23 cellular contexts compared by ENCODE assay signal in the genomic region with DNA sequence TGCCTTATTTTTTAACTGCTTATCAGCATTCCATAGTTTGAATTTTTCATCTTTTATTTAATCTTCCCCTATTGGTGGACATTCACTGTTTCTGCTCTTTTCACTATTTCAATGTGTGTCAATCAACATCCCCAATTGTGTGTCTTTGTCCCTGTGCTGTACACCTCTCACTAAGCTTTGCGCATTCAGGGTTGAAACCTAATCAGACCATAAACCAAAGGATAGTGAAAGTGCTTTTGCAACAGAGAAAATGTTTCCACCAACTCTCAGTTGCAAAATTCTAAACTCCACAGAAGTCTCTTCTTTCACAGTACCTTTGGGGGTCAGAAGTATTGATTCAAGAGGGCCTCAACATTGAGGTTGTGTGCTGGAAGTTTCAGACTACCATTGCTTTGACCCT.
DNase-seq lines count a peak whose midpoint lies in the region; ATAC-seq and TF ChIP-seq lines count a peak whose summit lies in the region.
"Had no signal": no experiment of that assay in that cellular context is flagged by ENCODE, and none has a peak within 500 bp of the region (broad histone marks: within the 10 kb centered on the region; RNA-seq: fewer than 3 reads in every experiment).

No MANE protein-coding gene starts in this region.

- no peak for TF ChIP-seq CTCF in SK-N-SH (IDR thresholded peaks at IDR 0.05)
- no peak for TF ChIP-seq CTCF in nephron progenitor cell (IDR thresholded peaks at IDR 0.05)

- no peak overlapping the region for H2AFZ ChIP-seq in SK-N-SH (ENCODE audit: low read depth)

- peaks cover 94% of the 10 kb centered on the region for H3K79me2 ChIP-seq in SK-N-SH (ENCODE audit: insufficient read depth)

- H3K36me3 Mint-ChIP-seq in nephron progenitor cell (ENCODE audit: low read depth) = peaks cover 6% of the 10 kb centered on the region

- CTCF ChIA-PET in SK-N-SH (lab: Yijun Ruan, JAX) = interaction anchor here (1.0 to 1.1 kb wide), 2 partner anchors 9 to 16 kb away, joined by 3 read pairs; no protein-coding TSS in a partner anchor

- TF ChIP-seq RAD21 in SK-N-SH (IDR thresholded peaks at IDR 0.05; ENCODE audit: low read length) = no peak

- no peak overlapping the region for H3K4me2 ChIP-seq in SK-N-SH

- H3F3A ChIP-seq in SK-N-SH (replicated peaks; ENCODE audit: insufficient read depth) = no peaks in the 10 kb centered on the region

- H3K9me2 ChIP-seq in SK-N-SH = no peaks in the 10 kb centered on the region

- H3K9ac ChIP-seq in SK-N-SH = no peak overlapping the region

- H3K4me1 ChIP-seq in SK-N-SH (ENCODE audit: control insufficient read depth in 1 of 2, insufficient read depth in 2 of 2, low read depth in 1 of 2, low read length in 1 of 2) = peaks cover 0 to 8% of the 10 kb centered on the region in 2 experiments; a peak in 2 of 4 replicates
- H3K4me1 ChIP-seq: Peyer's patch, SJSA1 had no signal

- no peaks in the 10 kb centered on the region for H4K20me1 ChIP-seq in SK-N-SH (ENCODE audit: insufficient read depth)

- H3K27me3 ChIP-seq in SK-N-SH (ENCODE audit: insufficient read depth) = no peaks in the 10 kb centered on the region
- H3K27me3 ChIP-seq: Peyer's patch, SJSA1 had no signal

- WGBS in SK-N-SH (ENCODE audit: low lambda C conversion rate) = 96% methylated on average over 1 of the region's 1 CpG

- H3K27ac ChIP-seq in SK-N-SH (ENCODE audit: low read depth in 2 of 2, low read length in 1 of 2) = no peak overlapping the region
- H3K27ac ChIP-seq: Peyer's patch, SJSA1 had no signal

- H3K36me3 ChIP-seq in SK-N-SH (replicated peaks in 1 of 2; ENCODE audit: control insufficient read depth in 1 of 2, insufficient read depth in 2 of 2, low read length in 1 of 2) = peaks cover 11 to 31% of the 10 kb centered on the region in 2 experiments
- H3K36me3 ChIP-seq: Peyer's patch had no signal

- ATAC-seq in SK-N-SH treated with all-trans-retinoic acid at 6 μM for 48 hours = no peak
- ATAC-seq in GM19351 (IDR thresholded peaks at IDR 0.05; ENCODE audit: unreplicated experiment) = peak; percentile 44
- ATAC-seq in HG02938 (IDR thresholded peaks at IDR 0.05; ENCODE audit: unreplicated experiment) = peak; percentile 49
- no peak for ATAC-seq in HG02759 (IDR thresholded peaks at IDR 0.05; ENCODE audit: unreplicated experiment)

- no peak overlapping the region for H3K4me3 ChIP-seq in SK-N-SH (ENCODE audit: low read depth in 2 of 2, low read length in 1 of 2)
- H3K4me3 ChIP-seq: Peyer's patch, SJSA1 had no signal

- peaks cover 3% of the 10 kb centered on the region for H3K27me3 Mint-ChIP-seq in nephron progenitor cell (ENCODE audit: low read depth, poor library complexity)

- TF ChIP-seq EP300 in SK-N-SH (IDR thresholded peaks at IDR 0.05; ENCODE audit: borderline replicate concordance in 1 of 2, low read depth in 1 of 2, low read length in 1 of 2) = no peak

- no peaks in the 10 kb centered on the region for H3K9me3 Mint-ChIP-seq in nephron progenitor cell
- H3K9me3 Mint-ChIP-seq: CD14-positive monocyte; T-helper 1 cell treated with Interleukin-12 subunit alpha and Interleukin-12 subunit beta and Interleukin-4 antibody, amounts not matched to agents 30 μg/mL and 1 μg/mL, for 36 hours had no signal

- no peak overlapping the region for H3K4me3 Mint-ChIP-seq in nephron progenitor cell
- H3K4me3 Mint-ChIP-seq: CD14-positive monocyte; T-helper 1 cell treated with Interleukin-12 subunit alpha and Interleukin-12 subunit beta and Interleukin-4 antibody, amounts not matched to agents 30 μg/mL and 1 μg/mL, for 36 hours had no signal

- H3K27ac Mint-ChIP-seq in nephron progenitor cell = peak overlapping the region; percentile 33
- H3K27ac Mint-ChIP-seq: CD14-positive monocyte; T-helper 1 cell treated with Interleukin-12 subunit alpha and Interleukin-12 subunit beta and Interleukin-4 antibody, amounts not matched to agents 30 μg/mL and 1 μg/mL, for 36 hours had no signal

- POLR2A ChIA-PET in SK-N-SH (lab: Yijun Ruan, JAX) = no interaction called here

- no peak for DNase-seq in SK-N-SH
- no peak for DNase-seq in nephron progenitor cell
- no peak for DNase-seq in 8988T
- no peak for DNase-seq in cerebellum (ENCODE audit: low spot score)
- DNase-seq: DMS53, GDM1, H7, Karpas-422, MV-4-11, NCI-H1105 treated with DMSO at 0.1 percent for 48 hours, NCI-H2081, NCI-H2171, NCI-H345, NCI-H524, NCI-H774, Peyer's patch had no signal

- H3K9me3 ChIP-seq in SK-N-SH = no peaks in the 10 kb centered on the region
- H3K9me3 ChIP-seq: Peyer's patch, SJSA1 had no signal

- peaks cover 53% of the 10 kb centered on the region for H3K4me1 Mint-ChIP-seq in nephron progenitor cell
- H3K4me1 Mint-ChIP-seq: CD14-positive monocyte had no signal

TF ChIP-seq in SK-N-SH treated with all-trans-retinoic acid at 6 μM for 48 hours, 23 proteins besides CTCF, POLR2A, EP300 and RAD21:
- no peak for TF ChIP-seq ISL1 (CRISPR knock-in tag; IDR thresholded peaks at IDR 0.05)
- 0 out of 2 replicates have a peak, but pooled peaks have one; percentile 23 for TF ChIP-seq TCF4 (CRISPR knock-in tag; IDR thresholded peaks at IDR 0.05; ENCODE audit: borderline replicate concordance)
- no peak for TF ChIP-seq BACH2 (CRISPR knock-in tag; IDR thresholded peaks at IDR 0.05; ENCODE audit: borderline replicate concordance)
TF ChIP-seq in SK-N-SH treated with all-trans-retinoic acid at 6 μM for 48 hours: peak in this region for 1.

TF ChIP-seq in SK-N-SH, 30 proteins besides CTCF, POLR2A, EP300 and RAD21 (continues in another document):
- TF ChIP-seq, protein P1, sequence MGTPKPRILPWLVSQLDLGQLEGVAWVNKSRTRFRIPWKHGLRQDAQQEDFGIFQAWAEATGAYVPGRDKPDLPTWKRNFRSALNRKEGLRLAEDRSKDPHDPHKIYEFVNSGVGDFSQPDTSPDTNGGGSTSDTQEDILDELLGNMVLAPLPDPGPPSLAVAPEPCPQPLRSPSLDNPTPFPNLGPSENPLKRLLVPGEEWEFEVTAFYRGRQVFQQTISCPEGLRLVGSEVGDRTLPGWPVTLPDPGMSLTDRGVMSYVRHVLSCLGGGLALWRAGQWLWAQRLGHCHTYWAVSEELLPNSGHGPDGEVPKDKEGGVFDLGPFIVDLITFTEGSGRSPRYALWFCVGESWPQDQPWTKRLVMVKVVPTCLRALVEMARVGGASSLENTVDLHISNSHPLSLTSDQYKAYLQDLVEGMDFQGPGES (IDR thresholded peaks at IDR 0.05; ENCODE audit: low read depth, low read length) = no peak
- TF ChIP-seq NFIC (IDR thresholded peaks at IDR 0.05; ENCODE audit: borderline replicate concordance) = no peak
- TF ChIP-seq NRF1 (IDR thresholded peaks at IDR 0.05; ENCODE audit: low read depth, low read length) = no peak
- TF ChIP-seq GABPA (IDR thresholded peaks at IDR 0.05; ENCODE audit: low read depth) = no peak
- no peak for TF ChIP-seq RFX5 (IDR thresholded peaks at IDR 0.05; ENCODE audit: low read length)
- no peak for TF ChIP-seq JUND (IDR thresholded peaks at IDR 0.05)
- no peak for TF ChIP-seq GATA2 (CRISPR knock-in tag; IDR thresholded peaks at IDR 0.05)
- TF ChIP-seq, protein P2, sequence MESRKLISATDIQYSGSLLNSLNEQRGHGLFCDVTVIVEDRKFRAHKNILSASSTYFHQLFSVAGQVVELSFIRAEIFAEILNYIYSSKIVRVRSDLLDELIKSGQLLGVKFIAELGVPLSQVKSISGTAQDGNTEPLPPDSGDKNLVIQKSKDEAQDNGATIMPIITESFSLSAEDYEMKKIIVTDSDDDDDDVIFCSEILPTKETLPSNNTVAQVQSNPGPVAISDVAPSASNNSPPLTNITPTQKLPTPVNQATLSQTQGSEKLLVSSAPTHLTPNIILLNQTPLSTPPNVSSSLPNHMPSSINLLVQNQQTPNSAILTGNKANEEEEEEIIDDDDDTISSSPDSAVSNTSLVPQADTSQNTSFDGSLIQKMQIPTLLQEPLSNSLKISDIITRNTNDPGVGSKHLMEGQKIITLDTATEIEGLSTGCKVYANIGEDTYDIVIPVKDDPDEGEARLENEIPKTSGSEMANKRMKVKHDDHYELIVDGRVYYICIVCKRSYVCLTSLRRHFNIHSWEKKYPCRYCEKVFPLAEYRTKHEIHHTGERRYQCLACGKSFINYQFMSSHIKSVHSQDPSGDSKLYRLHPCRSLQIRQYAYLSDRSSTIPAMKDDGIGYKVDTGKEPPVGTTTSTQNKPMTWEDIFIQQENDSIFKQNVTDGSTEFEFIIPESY (IDR thresholded peaks at IDR 0.05; ENCODE audit: borderline replicate concordance, low read depth) = no peak
- TF ChIP-seq TEAD4 (IDR thresholded peaks at IDR 0.05; ENCODE audit: borderline replicate concordance, insufficient read depth) = no peak
- TF ChIP-seq RXRA (IDR thresholded peaks at IDR 0.05; ENCODE audit: borderline replicate concordance, low read depth) = no peak
- no peak for TF ChIP-seq MXI1 (IDR thresholded peaks at IDR 0.05; ENCODE audit: low read depth, low read length)
- no peak for TF ChIP-seq RCOR1 (IDR thresholded peaks at IDR 0.05; ENCODE audit: low read length)
- TF ChIP-seq TAF1 (IDR thresholded peaks at IDR 0.05; ENCODE audit: borderline replicate concordance, low read depth, low read length) = no peak
- TF ChIP-seq, protein P3, sequence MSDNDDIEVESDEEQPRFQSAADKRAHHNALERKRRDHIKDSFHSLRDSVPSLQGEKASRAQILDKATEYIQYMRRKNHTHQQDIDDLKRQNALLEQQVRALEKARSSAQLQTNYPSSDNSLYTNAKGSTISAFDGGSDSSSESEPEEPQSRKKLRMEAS (IDR thresholded peaks at IDR 0.05; ENCODE audit: low read depth) = no peak
- TF ChIP-seq SIN3A (IDR thresholded peaks at IDR 0.05; ENCODE audit: borderline replicate concordance, low read depth, low read length) = no peak

Comparison
In these comparisons a context has a peak if more than half of its experiments do, and no peak if none do; other contexts are left out.
1. ATAC-seq: peak in GM19351 (single experiment) and HG02938 (single experiment); none in SK-N-SH treated with all-trans-retinoic acid at 6 μM for 48 hours (single experiment) and HG02759 (single experiment).